11 cellular contexts compared by ENCODE assay signal in the genomic region with DNA sequence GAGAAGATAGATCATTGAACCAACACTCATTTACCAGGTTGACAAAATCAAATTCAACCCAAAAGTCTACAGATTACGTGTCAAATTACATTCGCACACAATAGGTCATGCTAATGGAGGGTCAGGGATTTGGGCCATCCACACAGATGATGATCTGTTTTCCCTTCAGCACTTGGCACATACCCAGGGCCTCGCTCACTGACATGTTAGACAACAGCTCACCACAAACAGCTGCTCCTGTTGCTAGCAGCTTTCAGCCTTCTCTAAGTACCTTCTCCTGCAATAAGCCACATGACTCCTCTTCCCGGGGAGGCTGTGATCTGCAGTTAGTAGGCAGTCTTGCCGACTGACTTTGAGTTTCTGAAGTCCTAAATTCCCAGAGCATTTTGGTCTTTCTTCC. TPM values are rescaled to one million over a fixed set of nuclear protein-coding genes. Genes with fewer than 3 reads are reported as not detected.
DNase-seq lines count a peak whose midpoint lies in the region; ATAC-seq, FAIRE-seq and TF ChIP-seq lines count a peak whose summit lies in the region.
"Had no signal": no experiment of that assay in that cellular context is flagged by ENCODE, and none has a peak within 500 bp of the region (broad histone marks: within the 10 kb centered on the region; RNA-seq: fewer than 3 reads in every experiment).

No MANE protein-coding gene starts in this region.

- no peak for TF ChIP-seq CTCF in MCF 10A (IDR thresholded peaks at IDR 0.05; ENCODE audit: unreplicated experiment)
- no peak for TF ChIP-seq CTCF in breast epithelium (IDR thresholded peaks at IDR 0.05)
- no peak for TF ChIP-seq CTCF in colonic mucosa (IDR thresholded peaks at IDR 0.05)

- intact Hi-C loops in MCF 10A (cut with micrococcal nuclease), result no loop called here
- intact Hi-C loops in breast epithelium (cut with DNase I; ENCODE audit: low total_unique reads), result no loop called here
- intact Hi-C loops in colonic mucosa (cut with DNase I), result loop anchor here (5.0 kb wide), 1 partner anchor 164 kb away; no protein-coding TSS in a partner anchor

- H3K36me3 Mint-ChIP-seq in MCF 10A (ENCODE audit: insufficient read depth, unreplicated experiment), result no peaks in the 10 kb centered on the region
- H3K36me3 Mint-ChIP-seq in activated T-cell treated with anti-CD3 and anti-CD28 coated beads, Interleukin-2, amount 50 U/mL, for 24 hours (ENCODE audit: low read depth), result no peaks in the 10 kb centered on the region

- BruUV-seq in MCF 10A (replicated peaks; lab: Mats Ljungman, UMichigan), result no TSS peak

- H3K9me3 ChIP-seq in breast epithelium (no peaks in the 10 kb centered on the region), colonic mucosa (no peaks in the 10 kb centered on the region)

- H3K9ac ChIP-seq in colonic mucosa (ENCODE audit: low read depth in 2 of 2, low read length in 2 of 2), result no peak overlapping the region

- FAIRE-seq in urothelium cell line (lab: Jason Lieb, UNC), result no peak

- no peaks in the 10 kb centered on the region for H3K36me3 ChIP-seq in breast epithelium
- H3K36me3 ChIP-seq in colonic mucosa, result no peaks in the 10 kb centered on the region

- ATAC-seq in GM18505 (IDR thresholded peaks at IDR 0.05; ENCODE audit: unreplicated experiment), result no peak
- ATAC-seq: stimulated activated naive CD8-positive, alpha-beta T cell treated with anti-CD3 and anti-CD28 coated beads, Interleukin-15, amount 100 ng/mL, for 72 hours had no signal

- H3K9me3 Mint-ChIP-seq in MCF 10A (ENCODE audit: unreplicated experiment), result no peaks in the 10 kb centered on the region
- no peaks in the 10 kb centered on the region for H3K9me3 Mint-ChIP-seq in activated T-cell treated with anti-CD3 and anti-CD28 coated beads, Interleukin-2, amount 50 U/mL, for 24 hours
- H3K9me3 Mint-ChIP-seq: stimulated activated naive CD8-positive, alpha-beta T cell treated with anti-CD3 and anti-CD28 coated beads, Interleukin-15, amount 100 ng/mL, for 72 hours had no signal

- H3K4me1 ChIP-seq in breast epithelium (no peaks in the 10 kb centered on the region), colonic mucosa (no peaks in the 10 kb centered on the region)

- H3K27ac ChIP-seq in breast epithelium (no peak overlapping the region), colonic mucosa (no peak overlapping the region)

- TF ChIP-seq POLR2A in breast epithelium (IDR thresholded peaks at IDR 0.05), result no peak
- TF ChIP-seq POLR2A in GM18505 (IDR thresholded peaks at IDR 0.05; ENCODE audit: borderline replicate concordance, extremely low read depth, insufficient read depth, insufficient read length), result no peak

- peaks cover 53% of the 10 kb centered on the region for H3K27me3 Mint-ChIP-seq in MCF 10A (ENCODE audit: insufficient read depth, unreplicated experiment)
- H3K27me3 Mint-ChIP-seq in activated T-cell treated with anti-CD3 and anti-CD28 coated beads, Interleukin-2, amount 50 U/mL, for 24 hours, result peaks cover 73% of the 10 kb centered on the region

- no peak overlapping the region for H3K4me3 Mint-ChIP-seq in MCF 10A (ENCODE audit: unreplicated experiment)
- no peak overlapping the region for H3K4me3 Mint-ChIP-seq in activated T-cell treated with anti-CD3 and anti-CD28 coated beads, Interleukin-2, amount 50 U/mL, for 24 hours
- H3K4me3 Mint-ChIP-seq: stimulated activated naive CD8-positive, alpha-beta T cell treated with anti-CD3 and anti-CD28 coated beads, Interleukin-15, amount 100 ng/mL, for 72 hours had no signal

- H3K27ac Mint-ChIP-seq in MCF 10A (ENCODE audit: low read depth, unreplicated experiment), result no peak overlapping the region
- no peak overlapping the region for H3K27ac Mint-ChIP-seq in activated T-cell treated with anti-CD3 and anti-CD28 coated beads, Interleukin-2, amount 50 U/mL, for 24 hours

- H3K4me3 ChIP-seq in breast epithelium (no peak overlapping the region), colonic mucosa (no peak overlapping the region)

- CTCF ChIA-PET in MCF 10A (lab: Yijun Ruan, JAX), result interaction anchor here (0.6 to 4.9 kb wide), 2 partner anchors 9 to 25 kb away, joined by 3 to 32 read pairs; no protein-coding TSS in a partner anchor

- peaks cover 8% of the 10 kb centered on the region for H3K4me1 Mint-ChIP-seq in MCF 10A (ENCODE audit: insufficient read depth, unreplicated experiment)
- peaks cover 9% of the 10 kb centered on the region for H3K4me1 Mint-ChIP-seq in activated T-cell treated with anti-CD3 and anti-CD28 coated beads, Interleukin-2, amount 50 U/mL, for 24 hours (ENCODE audit: low read depth)

- DNase-seq in MCF 10A (ENCODE audit: unreplicated experiment) (peak; percentile 63), breast epithelium (ENCODE audit: low spot score in 2 of 2) (no peak), NCI-H345 treated with DMSO at 0.1 percent for 48 hours (lab: John Stamatoyannopoulos, UW; ENCODE audit: unreplicated experiment) (peak; percentile 70), colonic mucosa (peak; percentile 57), urothelium cell line (ENCODE audit: low spot score) (peak; percentile 72)
- DNase-seq in activated effector memory CD4-positive, alpha-beta T cell treated with Interleukin-2 at 50 U/mL for 16 hours, result no peak
- DNase-seq in activated T-cell treated with anti-CD3 and anti-CD28 coated beads, Interleukin-2, amount 50 U/mL, for 24 hours, result no peak
- DNase-seq: activated gamma-delta T cell treated with Interleukin-2 at 50 U/mL for 16 hours; stimulated activated naive CD8-positive, alpha-beta T cell treated with anti-CD3 and anti-CD28 coated beads, Interleukin-15, amount 100 ng/mL, for 72 hours had no signal

- H3K27me3 ChIP-seq in breast epithelium, result peaks cover 0 to 58% of the 10 kb centered on the region in 2 donors
- H3K27me3 ChIP-seq in colonic mucosa, result no peaks in the 10 kb centered on the region

- POLR2A ChIA-PET in MCF 10A (lab: Yijun Ruan, JAX), result no interaction called here

RNA-seq across cellular contexts. Expression of a gene that starts 18.4 kb away (rescaled TPM):
- total RNA-seq in MCF 10A (2022), result not detected in 2 replicates
- under 1 TPM in 1 of 3 donors, not detected in 2; 0.15 TPM for total RNA-seq in breast epithelium
- 1 to 10 TPM; 5.4 to 7.9 TPM for total RNA-seq in colonic mucosa
- total RNA-seq: OCI-LY7 had no signal

Comparison
In these comparisons a context has a peak if more than half of its experiments do, and no peak if none do; other contexts are left out.
1. DNase-seq: peak in MCF 10A (single experiment), NCI-H345 treated with DMSO at 0.1 percent for 48 hours (single experiment), colonic mucosa (single experiment) and urothelium cell line (single experiment); none in breast epithelium (0 of 2), activated effector memory CD4-positive, alpha-beta T cell treated with Interleukin-2 at 50 U/mL for 16 hours (single experiment) and activated T-cell treated with anti-CD3 and anti-CD28 coated beads, Interleukin-2, amount 50 U/mL, for 24 hours (single experiment).